ENCODE assay signal across 14 cellular contexts in the genomic region with DNA sequence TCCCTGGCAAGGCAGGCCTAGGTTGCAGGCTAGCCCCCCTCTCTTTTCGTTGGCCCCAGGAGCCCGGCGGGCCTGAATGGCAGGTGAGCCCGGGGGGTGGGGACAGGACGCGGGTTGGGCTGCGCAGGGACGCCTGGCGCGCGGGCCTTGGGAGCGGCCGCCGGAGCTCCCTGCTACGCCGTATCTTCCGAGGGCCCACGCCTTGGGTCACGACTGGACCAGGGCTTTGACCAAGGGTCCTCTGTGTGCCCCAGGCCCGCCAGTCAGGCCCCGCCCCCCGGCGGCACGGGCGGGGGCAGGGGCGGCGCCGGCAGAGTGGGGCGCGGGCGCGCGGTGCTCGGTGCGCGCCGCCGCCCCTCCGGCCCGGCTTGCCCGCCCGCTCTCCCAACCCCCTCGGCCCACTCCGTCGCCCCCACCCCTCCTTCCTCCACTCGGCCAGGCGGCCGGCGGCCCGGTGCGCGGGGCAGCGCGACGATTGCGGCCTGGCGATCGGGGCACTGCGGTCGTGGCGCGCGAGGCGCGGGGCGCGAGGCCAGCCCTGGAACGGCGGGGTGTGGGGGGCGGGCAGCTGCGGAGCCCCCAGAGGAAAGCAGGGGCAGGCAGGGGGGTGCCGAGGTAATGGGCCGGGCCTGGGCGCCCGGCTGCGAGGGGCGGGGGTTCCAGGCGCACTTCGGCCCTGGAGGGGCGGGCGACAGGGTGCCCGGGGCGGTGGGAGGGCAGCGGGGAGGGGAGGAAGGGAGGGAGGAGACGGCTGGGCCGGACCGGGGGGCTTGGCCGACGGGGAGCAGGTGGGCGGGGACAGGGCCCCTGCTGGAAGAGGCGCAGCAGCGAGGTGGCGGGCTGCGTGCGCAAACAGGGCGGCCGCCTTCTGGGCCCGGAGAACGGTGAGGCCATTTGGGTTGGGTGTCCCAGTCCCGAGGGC. TPM values are rescaled to one million over a fixed set of nuclear protein-coding genes. Genes with fewer than 3 reads are reported as not detected.
DNase-seq lines count a peak whose midpoint lies in the region; ATAC-seq and TF ChIP-seq lines count a peak whose summit lies in the region.
"Had no signal": no experiment of that assay in that cellular context is flagged by ENCODE, and none has a peak within 500 bp of the region (broad histone marks: within the 10 kb centered on the region; RNA-seq: fewer than 3 reads in every experiment).

A gene (plus strand): TSS at position 798 of the 922 bp plus-strand sequence. CDS start 3,357 bp downstream, outside the sequence.

- DNase-seq in heart right ventricle (peak in 1 of 2 donors; percentile 24), left ventricle myocardium superior (no peak), glutamatergic neuron (peak; percentile 40), neural progenitor cell (ENCODE audit: low spot score) (peak; percentile 65), vagina (ENCODE audit: extremely low spot score in 2 of 2) (no peak), UCSD-AML1 (lab: John Stamatoyannopoulos, UW; ENCODE audit: unreplicated experiment) (no peak)
- no peak for DNase-seq in activated effector memory CD4-positive, alpha-beta T cell treated with anti-CD3 and anti-CD28 coated beads, Interleukin-2, amount 50 U/mL, for 16 hours
- DNase-seq: activated CD4-positive, alpha-beta memory T cell treated with anti-CD3 and anti-CD28 coated beads for 36 hours; colonic mucosa; SJCRH30; stimulated activated CD4-positive, alpha-beta T cell treated with anti-CD3 and anti-CD28 coated beads, Interleukin-4, amount 100 ng/mL, for 1 hour had no signal

- peaks cover 6% of the 10 kb centered on the region for H3K4me1 Mint-ChIP-seq in glutamatergic neuron (ENCODE audit: low read depth, unreplicated experiment)
- peaks cover 7% of the 10 kb centered on the region for H3K4me1 Mint-ChIP-seq in neural progenitor cell

- H3K27me3 ChIP-seq in heart right ventricle (peaks cover 0 to 27% (median 0%) of the 10 kb centered on the region in 7 donors), neural progenitor cell (peaks cover 40% of the 10 kb centered on the region), vagina (no peaks in the 10 kb centered on the region), gastroesophageal sphincter (peaks cover 14% of the 10 kb centered on the region)
- H3K27me3 ChIP-seq: colonic mucosa, SJCRH30 had no signal

- no peaks in the 10 kb centered on the region for H3K79me2 ChIP-seq in neural progenitor cell (ENCODE audit: low read depth)

- peak in 6 of 8 donors; percentile 35 to 69 (median 58) for ATAC-seq in heart right ventricle
- ATAC-seq in left ventricle myocardium superior, result no peak
- ATAC-seq in gastroesophageal sphincter, result no peak
- ATAC-seq: HepG2 had no signal

- 0 to 2% methylated on average over 34 to 86 of the region's 100 CpGs for WGBS in heart right ventricle, 2 donors
- WGBS in gastroesophageal sphincter (ENCODE audit: low coverage in 1 of 2), 2 donors, result no CpG with 5 or more reads among the region's 100 CpGs

- no peaks in the 10 kb centered on the region for H3F3A ChIP-seq in neural progenitor cell (ENCODE audit: low read depth)

- H3K27ac Mint-ChIP-seq in glutamatergic neuron (ENCODE audit: unreplicated experiment) (no peak within 1 kb of the TSS), neural progenitor cell (no peak within 1 kb of the TSS)
- H3K27ac Mint-ChIP-seq: activated CD4-positive, alpha-beta memory T cell treated with anti-CD3 and anti-CD28 coated beads for 36 hours had no signal

- H3K27me3 Mint-ChIP-seq in glutamatergic neuron (ENCODE audit: unreplicated experiment) (peaks cover 1% of the 10 kb centered on the region), neural progenitor cell (ENCODE audit: insufficient read depth, low read depth) (peaks cover 11% of the 10 kb centered on the region)

- no peaks in the 10 kb centered on the region for H3K36me3 Mint-ChIP-seq in glutamatergic neuron (ENCODE audit: unreplicated experiment)
- H3K36me3 Mint-ChIP-seq in neural progenitor cell, result no peaks in the 10 kb centered on the region
- H3K36me3 Mint-ChIP-seq: activated CD4-positive, alpha-beta memory T cell treated with anti-CD3 and anti-CD28 coated beads for 36 hours had no signal

- TF ChIP-seq EP300 in gastroesophageal sphincter (IDR thresholded peaks at IDR 0.05), result no peak

- H3K36me3 ChIP-seq in heart right ventricle (no peaks in the 10 kb centered on the region), neural progenitor cell (no peaks in the 10 kb centered on the region), vagina (no peaks in the 10 kb centered on the region), gastroesophageal sphincter (no peaks in the 10 kb centered on the region)
- H3K36me3 ChIP-seq: colonic mucosa, SJCRH30 had no signal

- H2AFZ ChIP-seq in neural progenitor cell (replicated peaks), result peak within 1 kb of the TSS; percentile 50

- H3K9me3 Mint-ChIP-seq in glutamatergic neuron (ENCODE audit: unreplicated experiment), result peaks cover 1% of the 10 kb centered on the region
- H3K9me3 Mint-ChIP-seq in neural progenitor cell, result peaks cover 18% of the 10 kb centered on the region
- H3K9me3 Mint-ChIP-seq: activated CD4-positive, alpha-beta memory T cell treated with anti-CD3 and anti-CD28 coated beads for 36 hours had no signal

- H3K4me2 ChIP-seq in neural progenitor cell, result peak within 1 kb of the TSS; percentile 79

- H3K4me1 ChIP-seq in heart right ventricle (peaks cover 0 to 4% (median 0%) of the 10 kb centered on the region in 9 donors), neural progenitor cell (no peaks in the 10 kb centered on the region), vagina (peaks cover 11% of the 10 kb centered on the region), gastroesophageal sphincter (peaks cover 0 to 5% (median 0%) of the 10 kb centered on the region in 3 donors)
- H3K4me1 ChIP-seq: colonic mucosa, SJCRH30 had no signal

- intact Hi-C loops in heart right ventricle (cut with DNase I) (no loop called here), left ventricle myocardium superior (cut with micrococcal nuclease) (no loop called here), vagina (cut with DNase I) (no loop called here)

- no peaks in the 10 kb centered on the region for H3K9me3 ChIP-seq in heart right ventricle
- no peaks in the 10 kb centered on the region for H3K9me3 ChIP-seq in neural progenitor cell (ENCODE audit: low read depth)
- no peaks in the 10 kb centered on the region for H3K9me3 ChIP-seq in vagina
- no peaks in the 10 kb centered on the region for H3K9me3 ChIP-seq in gastroesophageal sphincter
- H3K9me3 ChIP-seq: colonic mucosa, SJCRH30 had no signal

- no peaks in the 10 kb centered on the region for H4K20me1 ChIP-seq in neural progenitor cell (ENCODE audit: low read depth)

- TF ChIP-seq CTCF in heart right ventricle (IDR thresholded peaks at IDR 0.05) (peak in 3 of 9 donors; percentile 21 to 32 (median 21)), glutamatergic neuron (IDR thresholded peaks at IDR 0.05; ENCODE audit: partially characterized antibody, unreplicated experiment) (no peak), neural progenitor cell (IDR thresholded peaks at IDR 0.05) (no peak), vagina (IDR thresholded peaks at IDR 0.05) (no peak), gastroesophageal sphincter (IDR thresholded peaks at IDR 0.05) (no peak)

- H3K27ac ChIP-seq in heart right ventricle, result peak within 1 kb of the TSS in 4 of 10 donors; percentile 15 to 53 (median 38)
- H3K27ac ChIP-seq in neural progenitor cell, result no peak within 1 kb of the TSS
- peak within 1 kb of the TSS; percentile 61 for H3K27ac ChIP-seq in vagina
- peak within 1 kb of the TSS in 2 of 4 donors; percentile 24 to 43 for H3K27ac ChIP-seq in gastroesophageal sphincter
- H3K27ac ChIP-seq: colonic mucosa, SJCRH30 had no signal

- H3K4me3 ChIP-seq in heart right ventricle (peak within 1 kb of the TSS in 9 of 10 donors; percentile 9 to 48 (median 42)), neural progenitor cell (peak within 1 kb of the TSS; percentile 55), vagina (peak within 1 kb of the TSS; percentile 29 to 39), gastroesophageal sphincter (peak within 1 kb of the TSS in 1 of 2 donors; percentile 43)
- H3K4me3 ChIP-seq: colonic mucosa, SJCRH30 had no signal

- no peak within 1 kb of the TSS for H3K9ac ChIP-seq in neural progenitor cell

- H3K4me3 Mint-ChIP-seq in glutamatergic neuron (ENCODE audit: unreplicated experiment), result peak within 1 kb of the TSS; percentile 82
- H3K4me3 Mint-ChIP-seq in neural progenitor cell, result peak within 1 kb of the TSS; percentile 83
- H3K4me3 Mint-ChIP-seq: activated CD4-positive, alpha-beta memory T cell treated with anti-CD3 and anti-CD28 coated beads for 36 hours had no signal

- TF ChIP-seq POLR2A in vagina (IDR thresholded peaks at IDR 0.05) (no peak), gastroesophageal sphincter (IDR thresholded peaks at IDR 0.05) (no peak)

RNA-seq across cellular contexts. Expression of the gene that starts here (rescaled TPM):
- total RNA-seq in heart right ventricle, result 1 to 10 TPM; 1.4 to 4.4 (median 2.5) TPM
- polyA plus RNA-seq in heart right ventricle, result 1 to 10 TPM in 1 of 2 donors, under 1 TPM in 1; 0.20 to 1.0 TPM
- total RNA-seq in left ventricle myocardium superior, result 1.7 TPM
- total RNA-seq in glutamatergic neuron (ENCODE audit: unreplicated experiment), result 2.0 TPM
- total RNA-seq in neural progenitor cell (ENCODE audit: low replicate concordance), result 1.9 and 2.0 TPM in 2 replicates
- total RNA-seq in vagina, result 0.98 TPM
- 1 to 10 TPM in 1 of 4 donors, under 1 TPM in 3; 0.47 to 1.3 (median 0.71) TPM for total RNA-seq in gastroesophageal sphincter
- total RNA-seq: activated CD4-positive, alpha-beta memory T cell treated with anti-CD3 and anti-CD28 coated beads for 36 hours; HepG2; SJCRH30 had no signal
- polyA plus RNA-seq: fibroblast of lung, HepG2 had no signal

Comparison
In these comparisons a context has a peak if more than half of its experiments do, and no peak if none do; other contexts are left out.
1. ATAC-seq: peak in heart right ventricle (6 of 8); none in left ventricle myocardium superior (single experiment) and gastroesophageal sphincter (single experiment).
2. DNase-seq: peak in glutamatergic neuron (single experiment) and neural progenitor cell (single experiment); none in left ventricle myocardium superior (single experiment), vagina (0 of 2), activated effector memory CD4-positive, alpha-beta T cell treated with anti-CD3 and anti-CD28 coated beads, Interleukin-2, amount 50 U/mL, for 16 hours (single experiment) and UCSD-AML1 (single experiment).